In genomic region chr19:42466521-42467436, GRCh38 we compare ENCODE assay signal across 11 cellular contexts. TPM values are rescaled to one million over a fixed set of nuclear protein-coding genes. Genes with fewer than 3 reads are reported as not detected.
DNase-seq lines count a peak whose midpoint lies in the region; ATAC-seq and TF ChIP-seq lines count a peak whose summit lies in the region.
"Had no signal": no experiment of that assay in that cellular context is flagged by ENCODE, and none has a peak within 500 bp of the region (broad histone marks: within the 10 kb centered on the region; RNA-seq: fewer than 3 reads in every experiment).

No MANE protein-coding gene starts in this region.

- TF ChIP-seq CTCF in HEK293 (tag by site-specific recombination; IDR thresholded peaks at IDR 0.05) (no peak), astrocyte of the spinal cord (IDR thresholded peaks at IDR 0.05; ENCODE audit: low read depth, low read length) (no peak)

- H3K9me3 ChIP-seq in CD4-positive, CD25-positive, alpha-beta regulatory T cell (ENCODE audit: control insufficient read depth in 2 of 2, low read length in 2 of 2), result no peaks in the 10 kb centered on the region
- H3K9me3 ChIP-seq in HEK293 (ENCODE audit: control insufficient read depth, insufficient read depth, low read depth, low read length) (no peaks in the 10 kb centered on the region), mucosa of rectum (ENCODE audit: control insufficient read depth in 2 of 2, low read length in 2 of 2) (no peaks in the 10 kb centered on the region)

- H3K9me3 Mint-ChIP-seq in CD4-positive, CD25-positive, alpha-beta regulatory T cell, result no peaks in the 10 kb centered on the region

- CTCF ChIA-PET in HEK293 (lab: Yijun Ruan, JAX), result interaction anchor here (0.5 to 2.8 kb wide), 15 partner anchors 12 to 958 kb away, joined by 3 to 24 read pairs (median 4); partner anchors contain the start of gene CEACAM1

- peak in 1 of 3 donors; percentile 50 for DNase-seq in CD4-positive, CD25-positive, alpha-beta regulatory T cell
- DNase-seq in astrocyte of the spinal cord (ENCODE audit: low read depth, low spot score) (peak; percentile 13), cortex of kidney (lab: John Stamatoyannopoulos, UW) (no peak), NCI-H2081 treated with DMSO at 0.1 percent for 48 hours (lab: John Stamatoyannopoulos, UW) (no peak)
- DNase-seq: EL, NCI-H1694 had no signal

- H3K4me1 ChIP-seq in CD4-positive, CD25-positive, alpha-beta regulatory T cell (ENCODE audit: control insufficient read depth, insufficient read depth, low read length, poor library complexity, severe bottlenecking), result no peaks in the 10 kb centered on the region
- H3K4me1 ChIP-seq in HEK293 (ENCODE audit: control insufficient read depth, insufficient read depth, low read length) (peaks cover 23% of the 10 kb centered on the region), mucosa of rectum (ENCODE audit: control insufficient read depth in 2 of 2, insufficient read depth in 2 of 2, low read length in 2 of 2) (peaks cover 21 to 39% of the 10 kb centered on the region in 2 donors)

- POLR2A ChIA-PET in HEK293 (lab: Yijun Ruan, JAX), result interaction anchor here (0.6 to 1.6 kb wide), 2 partner anchors 12 to 70 kb away, joined by 3 to 4 read pairs; no protein-coding TSS in a partner anchor

- H3K27ac ChIP-seq in CD4-positive, CD25-positive, alpha-beta regulatory T cell (ENCODE audit: insufficient read depth, low read length, poor library complexity, severe bottlenecking), result no peak overlapping the region
- peak overlapping the region; percentile 25; the same call in 1 of the 2 replicates for H3K27ac ChIP-seq in HEK293 (ENCODE audit: extremely low read depth, low read depth, low read length)
- peak overlapping the region; percentile 62 to 86 for H3K27ac ChIP-seq in mucosa of rectum (ENCODE audit: low read depth in 2 of 2, low read length in 2 of 2)

- in situ Hi-C loops in astrocyte of the spinal cord (cut with HindIII; ENCODE audit: low sequenced_read_pairs), result no loop called here

- no peaks in the 10 kb centered on the region for H3K27me3 Mint-ChIP-seq in CD4-positive, CD25-positive, alpha-beta regulatory T cell

- no peaks in the 10 kb centered on the region for H3K36me3 Mint-ChIP-seq in CD4-positive, CD25-positive, alpha-beta regulatory T cell

- no peak overlapping the region for H3K4me3 ChIP-seq in CD4-positive, CD25-positive, alpha-beta regulatory T cell (ENCODE audit: low read depth, low read length)
- H3K4me3 ChIP-seq in HEK293 (ENCODE audit: low read depth, low read length), result no peak overlapping the region
- H3K4me3 ChIP-seq in astrocyte of the spinal cord (ENCODE audit: low read depth, low read length), result no peak overlapping the region
- H3K4me3 ChIP-seq in mucosa of rectum (ENCODE audit: low read length in 2 of 2), result no peak overlapping the region

- no peaks in the 10 kb centered on the region for H3K27me3 ChIP-seq in CD4-positive, CD25-positive, alpha-beta regulatory T cell (ENCODE audit: control insufficient read depth, insufficient read depth, low read length)
- no peaks in the 10 kb centered on the region for H3K27me3 ChIP-seq in mucosa of rectum (ENCODE audit: control insufficient read depth in 2 of 2, insufficient read depth in 2 of 2, low read length in 2 of 2)

- H3K27ac Mint-ChIP-seq in CD4-positive, CD25-positive, alpha-beta regulatory T cell, result peak overlapping the region; percentile 2 to 48 (median 27)

- peak overlapping the region in 1 of 2 donors; percentile 31 for H3K9ac ChIP-seq in mucosa of rectum (ENCODE audit: low read depth in 1 of 2, low read length in 2 of 2)

- ATAC-seq in CD4-positive, CD25-positive, alpha-beta regulatory T cell (ENCODE audit: low read depth in 2 of 2), result no peak
- ATAC-seq in GM21737 (IDR thresholded peaks at IDR 0.05; ENCODE audit: unreplicated experiment), result no peak
- no peak for ATAC-seq in GM18511 (IDR thresholded peaks at IDR 0.05; ENCODE audit: unreplicated experiment)

- H3K36me3 ChIP-seq in CD4-positive, CD25-positive, alpha-beta regulatory T cell (ENCODE audit: control insufficient read depth, insufficient read depth, low read length), result no peaks in the 10 kb centered on the region
- H3K36me3 ChIP-seq in HEK293 (ENCODE audit: control insufficient read depth in 2 of 2, insufficient read depth in 1 of 2, low read length in 2 of 2) (no peaks in the 10 kb centered on the region), mucosa of rectum (ENCODE audit: control insufficient read depth in 2 of 2, insufficient read depth in 2 of 2, low read length in 2 of 2) (no peaks in the 10 kb centered on the region)

- no peak overlapping the region for H3K4me3 Mint-ChIP-seq in CD4-positive, CD25-positive, alpha-beta regulatory T cell

- H3K4me1 Mint-ChIP-seq in CD4-positive, CD25-positive, alpha-beta regulatory T cell, result peaks cover 0 to 17% (median 6%) of the 10 kb centered on the region in 4 donors

TF ChIP-seq in HEK293, 187 proteins besides CTCF, POLR2A, EP300 and RAD21:
- TF ChIP-seq ZNF426 (tag by site-specific recombination; IDR thresholded peaks at IDR 0.05) (no peak), TRIM28 (IDR thresholded peaks at IDR 0.05; ENCODE audit: borderline replicate concordance, low read length) (peak; percentile 62; the same call in 1 of the 2 replicates), ZBTB17 (tag by site-specific recombination; IDR thresholded peaks at IDR 0.05) (peak; percentile 33; the same call in 1 of the 2 replicates), KLF17 (tag by site-specific recombination; IDR thresholded peaks at IDR 0.05) (0 out of 2 replicates have a peak, but pooled peaks have one; percentile 24), REPIN1 (tag by site-specific recombination; IDR thresholded peaks at IDR 0.05; ENCODE audit: low read depth) (no peak), REST (tag by site-specific recombination; IDR thresholded peaks at IDR 0.05) (no peak)
- TF ChIP-seq, protein P1, sequence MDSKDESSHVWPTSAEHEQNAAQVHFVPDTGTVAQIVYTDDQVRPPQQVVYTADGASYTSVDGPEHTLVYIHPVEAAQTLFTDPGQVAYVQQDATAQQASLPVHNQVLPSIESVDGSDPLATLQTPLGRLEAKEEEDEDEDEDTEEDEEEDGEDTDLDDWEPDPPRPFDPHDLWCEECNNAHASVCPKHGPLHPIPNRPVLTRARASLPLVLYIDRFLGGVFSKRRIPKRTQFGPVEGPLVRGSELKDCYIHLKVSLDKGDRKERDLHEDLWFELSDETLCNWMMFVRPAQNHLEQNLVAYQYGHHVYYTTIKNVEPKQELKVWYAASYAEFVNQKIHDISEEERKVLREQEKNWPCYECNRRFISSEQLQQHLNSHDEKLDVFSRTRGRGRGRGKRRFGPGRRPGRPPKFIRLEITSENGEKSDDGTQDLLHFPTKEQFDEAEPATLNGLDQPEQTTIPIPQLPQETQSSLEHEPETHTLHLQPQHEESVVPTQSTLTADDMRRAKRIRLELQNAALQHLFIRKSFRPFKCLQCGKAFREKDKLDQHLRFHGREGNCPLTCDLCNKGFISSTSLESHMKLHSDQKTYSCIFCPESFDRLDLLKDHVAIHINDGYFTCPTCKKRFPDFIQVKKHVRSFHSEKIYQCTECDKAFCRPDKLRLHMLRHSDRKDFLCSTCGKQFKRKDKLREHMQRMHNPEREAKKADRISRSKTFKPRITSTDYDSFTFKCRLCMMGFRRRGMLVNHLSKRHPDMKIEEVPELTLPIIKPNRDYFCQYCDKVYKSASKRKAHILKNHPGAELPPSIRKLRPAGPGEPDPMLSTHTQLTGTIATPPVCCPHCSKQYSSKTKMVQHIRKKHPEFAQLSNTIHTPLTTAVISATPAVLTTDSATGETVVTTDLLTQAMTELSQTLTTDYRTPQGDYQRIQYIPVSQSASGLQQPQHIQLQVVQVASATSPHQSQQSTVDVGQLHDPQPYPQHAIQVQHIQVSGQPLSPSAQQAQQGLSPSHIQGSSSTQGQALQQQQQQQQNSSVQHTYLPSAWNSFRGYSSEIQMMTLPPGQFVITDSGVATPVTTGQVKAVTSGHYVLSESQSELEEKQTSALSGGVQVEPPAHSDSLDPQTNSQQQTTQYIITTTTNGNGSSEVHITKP (tag by site-specific recombination; IDR thresholded peaks at IDR 0.05), result peak; percentile 46; the same call in 1 of the 2 replicates
TF ChIP-seq in HEK293: peak in this region for 4.

RNA-seq across cellular contexts. Expression of gene CXCL17, which starts 24.0 kb away (rescaled TPM):
- total RNA-seq in CD4-positive, CD25-positive, alpha-beta regulatory T cell, result not detected
- under 1 TPM in 1 of 4 donors, not detected in 3; 0.28 TPM for polyA plus RNA-seq in CD4-positive, CD25-positive, alpha-beta regulatory T cell
- total RNA-seq: kidney epithelial cell had no signal

RNA-seq across cellular contexts. Expression of gene LIPE, which starts 39.6 kb away (rescaled TPM):
- 13.2 TPM for total RNA-seq in CD4-positive, CD25-positive, alpha-beta regulatory T cell
- 1 to 10 TPM; 3.0 to 7.1 (median 5.4) TPM for polyA plus RNA-seq in CD4-positive, CD25-positive, alpha-beta regulatory T cell
